23 cellular contexts compared by ENCODE assay signal in genomic region chr20:63057133-63058117, GRCh38. TPM values are rescaled to one million over a fixed set of nuclear protein-coding genes. Genes with fewer than 3 reads are reported as not detected.
DNase-seq lines count a peak whose midpoint lies in the region; ATAC-seq, FAIRE-seq and TF ChIP-seq lines count a peak whose summit lies in the region.
"Had no signal": no experiment of that assay in that cellular context is flagged by ENCODE, and none has a peak within 500 bp of the region (broad histone marks: within the 10 kb centered on the region; RNA-seq: fewer than 3 reads in every experiment).

No MANE protein-coding gene starts in this region.

- SMC1A ChIA-PET in GM12878 (lab: Charles Lee; ENCODE audit: uncharacterized antibody, unreplicated experiment), result no interaction called here

- peaks cover 16% of the 10 kb centered on the region for H3K4me1 Mint-ChIP-seq in glutamatergic neuron (ENCODE audit: low read depth, unreplicated experiment)
- no peaks in the 10 kb centered on the region for H3K4me1 Mint-ChIP-seq in effector memory CD8-positive, alpha-beta T cell (ENCODE audit: low read depth in 2 of 2)

- no peak overlapping the region for H3K4me3 Mint-ChIP-seq in glutamatergic neuron (ENCODE audit: unreplicated experiment)
- no peak overlapping the region for H3K4me3 Mint-ChIP-seq in effector memory CD8-positive, alpha-beta T cell
- H3K4me3 Mint-ChIP-seq: T-helper 1 cell treated with Interleukin-12 subunit alpha and Interleukin-12 subunit beta and Interleukin-4 antibody, amounts not matched to agents 30 μg/mL and 1 μg/mL, for 36 hours had no signal

- no peak overlapping the region for H2AFZ ChIP-seq in GM12878 (ENCODE audit: control insufficient read depth, low read depth, low read length)

- no peak for TF ChIP-seq POLR2A in GM12878 (IDR thresholded peaks at IDR 0.05; ENCODE audit: low read depth, low read length)

- BruUV-seq in GM12878 (replicated peaks; lab: Mats Ljungman, UMichigan), result TSS peak; percentile 48

- H3K79me2 ChIP-seq in GM12878 (ENCODE audit: control insufficient read depth, insufficient read depth, low read length), result no peaks in the 10 kb centered on the region

- no peaks in the 10 kb centered on the region for H4K20me1 ChIP-seq in GM12878 (ENCODE audit: control insufficient read depth, insufficient read depth)

- H3K27ac ChIP-seq in GM12878 (ENCODE audit: control insufficient read depth, insufficient read depth), result no peak overlapping the region
- H3K27ac ChIP-seq: BLaER1 treated with 17β-estradiol and CSF1 and Interleukin-3, amounts not matched to agents 10 nM and 100 nM; esophagus muscularis mucosa; left lung; psoas muscle; spleen; stomach had no signal

- RAD21 ChIA-PET in GM12878 (lab: Charles Lee; ENCODE audit: unreplicated experiment), result interaction anchor here (1.1 kb wide), 1 partner anchor 167 kb away, joined by 3 read pairs; no protein-coding TSS in a partner anchor

- 21% methylated on average over 3 of the region's 3 CpGs for whole genome bisulfite sequencing in GM12878 (ENCODE audit: insufficient coverage, insufficient replicate concordance, low lambda C conversion rate, missing lambda C conversion rate)

- no peaks in the 10 kb centered on the region for H3K36me3 ChIP-seq in GM12878 (ENCODE audit: control insufficient read depth in 2 of 2, insufficient read depth in 2 of 2, low read length in 1 of 2)
- H3K36me3 ChIP-seq: BLaER1 treated with 17β-estradiol and CSF1 and Interleukin-3, amounts not matched to agents 10 nM and 100 nM; esophagus muscularis mucosa; left lung; spleen; stomach had no signal

- H3K9me3 ChIP-seq in GM12878 (replicated peaks; ENCODE audit: control insufficient read depth, insufficient read depth, low read length), result no peaks in the 10 kb centered on the region
- H3K9me3 ChIP-seq: BLaER1 treated with 17β-estradiol and CSF1 and Interleukin-3, amounts not matched to agents 10 nM and 100 nM; esophagus muscularis mucosa; left lung; psoas muscle; spleen; stomach had no signal

- intact Hi-C loops in GM12878 (cut with micrococcal nuclease; ENCODE audit: unreplicated experiment), result loop anchor here (2.0 to 5.0 kb wide), 2 partner anchors 45 to 121 kb away; no protein-coding TSS in a partner anchor

- peak; percentile 52 for FAIRE-seq in GM12878 (lab: Jason Lieb, UNC)
- FAIRE-seq: A204.1, D721Med had no signal

- no peak overlapping the region for H3K9ac ChIP-seq in GM12878 (ENCODE audit: control insufficient read depth, insufficient read depth, low read length)
- H3K9ac ChIP-seq: BLaER1 treated with 17β-estradiol and CSF1 and Interleukin-3, amounts not matched to agents 10 nM and 100 nM had no signal

- no peaks in the 10 kb centered on the region for H3K27me3 ChIP-seq in GM12878 (replicated peaks in 1 of 2; ENCODE audit: control insufficient read depth in 2 of 2, insufficient read depth in 2 of 2, low read length in 1 of 2)
- H3K27me3 ChIP-seq: BLaER1 treated with 17β-estradiol and CSF1 and Interleukin-3, amounts not matched to agents 10 nM and 100 nM had no signal

- H3K4me3 ChIP-seq in GM12878, result no peak overlapping the region
- H3K4me3 ChIP-seq: BLaER1 treated with 17β-estradiol and CSF1 and Interleukin-3, amounts not matched to agents 10 nM and 100 nM; esophagus muscularis mucosa; left lung; psoas muscle; spleen; stomach had no signal

- in situ Hi-C loops in GM12878 (cut with MboI), result no loop called here

- no peaks in the 10 kb centered on the region for H3K36me3 Mint-ChIP-seq in activated naive CD4-positive, alpha-beta T cell treated with anti-CD3 and anti-CD28 coated beads, Interleukin-2, amount 50 U/mL, for 72 hours
- peaks cover 8% of the 10 kb centered on the region for H3K36me3 Mint-ChIP-seq in glutamatergic neuron (ENCODE audit: unreplicated experiment)
- H3K36me3 Mint-ChIP-seq in effector memory CD8-positive, alpha-beta T cell (ENCODE audit: insufficient read depth), result no peaks in the 10 kb centered on the region

- no peak for ATAC-seq in activated naive CD4-positive, alpha-beta T cell treated with anti-CD3 and anti-CD28 coated beads, Interleukin-2, amount 50 U/mL, for 72 hours
- ATAC-seq in GM12878, result no peak
- no peak for ATAC-seq in effector memory CD8-positive, alpha-beta T cell (replicated peaks)

- H3K27me3 Mint-ChIP-seq in glutamatergic neuron (ENCODE audit: unreplicated experiment), result peaks cover 8% of the 10 kb centered on the region
- H3K27me3 Mint-ChIP-seq in effector memory CD8-positive, alpha-beta T cell, result peaks cover 25 to 33% of the 10 kb centered on the region in 2 donors

- peaks cover 0 to 6% of the 10 kb centered on the region in 2 donors for H3K9me3 Mint-ChIP-seq in activated naive CD4-positive, alpha-beta T cell treated with anti-CD3 and anti-CD28 coated beads, Interleukin-2, amount 50 U/mL, for 72 hours
- peaks cover 13% of the 10 kb centered on the region for H3K9me3 Mint-ChIP-seq in glutamatergic neuron (ENCODE audit: unreplicated experiment)
- no peaks in the 10 kb centered on the region for H3K9me3 Mint-ChIP-seq in effector memory CD8-positive, alpha-beta T cell

- no peaks in the 10 kb centered on the region for H3K4me1 ChIP-seq in GM12878 (ENCODE audit: control insufficient read depth, insufficient read depth, low read length)

- CTCF ChIA-PET in GM12878 (lab: Yijun Ruan, JAX), result interaction anchor here (0.7 to 1.8 kb wide), 5 partner anchors 15 to 124 kb away, joined by 3 to 8 read pairs (median 4); no protein-coding TSS in a partner anchor

- H3K27ac Mint-ChIP-seq in activated naive CD4-positive, alpha-beta T cell treated with anti-CD3 and anti-CD28 coated beads, Interleukin-2, amount 50 U/mL, for 72 hours, result no peak overlapping the region
- no peak overlapping the region for H3K27ac Mint-ChIP-seq in glutamatergic neuron (ENCODE audit: unreplicated experiment)
- H3K27ac Mint-ChIP-seq in effector memory CD8-positive, alpha-beta T cell, result no peak overlapping the region
- H3K27ac Mint-ChIP-seq: T-helper 1 cell treated with Interleukin-12 subunit alpha and Interleukin-12 subunit beta and Interleukin-4 antibody, amounts not matched to agents 30 μg/mL and 1 μg/mL, for 36 hours had no signal

- no peak for TF ChIP-seq EP300 in GM12878 (IDR thresholded peaks at IDR 0.05; ENCODE audit: borderline replicate concordance in 1 of 2, control insufficient read depth in 1 of 2, low read depth in 2 of 2, low read length in 2 of 2)

- no peak for TF ChIP-seq RAD21 in GM12878 (IDR thresholded peaks at IDR 0.05; ENCODE audit: insufficient read depth, low read depth, low read length)

- DNase-seq in activated naive CD4-positive, alpha-beta T cell treated with anti-CD3 and anti-CD28 coated beads, Interleukin-2, amount 50 U/mL, for 16 hours, result peak; percentile 3
- no peak for DNase-seq in activated naive CD4-positive, alpha-beta T cell treated with anti-CD3 and anti-CD28 coated beads, Interleukin-2, amount 50 U/mL, for 72 hours (ENCODE audit: low spot score in 2 of 2)
- DNase-seq in GM12878 (ENCODE audit: low read depth, low spot score) (no peak), glutamatergic neuron (peak; percentile 1), dedifferentiated amniotic fluid mesenchymal stem cell (ENCODE audit: extremely low spot score) (no peak), NCI-H2081 treated with DMSO at 0.1 percent for 48 hours (lab: John Stamatoyannopoulos, UW) (no peak), amniotic stem cell (lab: John Stamatoyannopoulos, UW) (no peak)
- DNase-seq in effector memory CD8-positive, alpha-beta T cell, result no peak
- DNase-seq: MM.1S, NCI-H1694, NCI-H774, SIG-M5, trophoblast cell had no signal

- TF ChIP-seq CTCF in GM12878 (IDR thresholded peaks at IDR 0.05 in 2 of 3, conservative IDR thresholded peaks at IDR 0.05 in 1 of 3; ENCODE audit: control insufficient read depth in 2 of 3, extremely low read depth in 1 of 3, insufficient read depth in 1 of 3, low read depth in 3 of 3, low read length in 3 of 3), result no peak
- TF ChIP-seq CTCF in glutamatergic neuron (IDR thresholded peaks at IDR 0.05; ENCODE audit: partially characterized antibody, unreplicated experiment), result no peak

- no peak overlapping the region for H3K4me2 ChIP-seq in GM12878 (ENCODE audit: control insufficient read depth, insufficient read depth)

- POLR2A ChIA-PET in GM12878 (lab: Charles Lee), result no interaction called here

TF ChIP-seq in GM12878, 131 proteins besides CTCF, POLR2A, EP300 and RAD21 (continues in another document):
- peak; percentile 75; the same call in 1 of the 2 replicates for TF ChIP-seq NBN (IDR thresholded peaks at IDR 0.05)
- no peak for TF ChIP-seq MEF2B (IDR thresholded peaks at IDR 0.05; ENCODE audit: partially characterized antibody, poor library complexity, severe bottlenecking)

RNA-seq across cellular contexts. Expression of gene BHLHE23, which starts 50.7 kb away (rescaled TPM):
- total RNA-seq in activated naive CD4-positive, alpha-beta T cell treated with anti-CD3 and anti-CD28 coated beads, Interleukin-2, amount 50 U/mL, for 72 hours, result not detected
- total RNA-seq in GM12878 (2013; cell fraction: nucleolus; rRNA removed), result 0.69 TPM in 1 of 2 replicates, not detected in the other
- total RNA-seq in GM12878 (2014; rRNA removed), result not detected in 2 replicates
- not detected in 2 replicates for total RNA-seq in GM12878 (2014; rRNA removed; fragmentation: Illumina TruSeq; extraction: Trizol)
- total RNA-seq in GM12878 (2021), result 0.33 TPM in 1 of 2 replicates, not detected in the other
- not detected for polyA plus RNA-seq in GM12878 (2011; ENCODE audit: low read depth)
- polyA plus RNA-seq in GM12878 (2011; rRNA removed), result not detected in 2 replicates
- 0.07 TPM in 1 of 2 replicates, not detected in the other for polyA plus RNA-seq in GM12878 (2011; cell fraction: cytosol; rRNA removed)
- polyA plus RNA-seq in GM12878 (2011; cell fraction: nucleus; rRNA removed), result 0.28 and 0.40 TPM in 2 replicates
- 0.11 TPM in 1 of 2 replicates, not detected in the other for polyA plus RNA-seq in GM12878 (2012)
- not detected in 2 replicates for polyA plus RNA-seq in GM12878 (2014; fragmentation: Illumina TruSeq; extraction: Trizol)
- not detected for polyA plus RNA-seq in GM12878 (2014; fragmentation: Nextera tagmentation; extraction: Ambion mirVana)
- 0.28 TPM in 1 of 2 replicates, not detected in the other for polyA plus RNA-seq in GM12878 (2014; rRNA removed)
- polyA plus RNA-seq in GM12878 (2016; fragmentation: Nextera tagmentation; extraction: Ambion mirVana), result not detected
- not detected in 2 replicates for polyA minus RNA-seq in GM12878 (2011; rRNA and poly(A)+ RNA removed)
- not detected in 2 replicates for polyA minus RNA-seq in GM12878 (2011; cell fraction: cytosol; rRNA and poly(A)+ RNA removed)
- not detected in 2 replicates for polyA minus RNA-seq in GM12878 (2011; cell fraction: nucleus; rRNA and poly(A)+ RNA removed)
- 23.9 TPM for total RNA-seq in glutamatergic neuron (ENCODE audit: unreplicated experiment)
- total RNA-seq: esophagus muscularis mucosa, left lung, psoas muscle, spleen had no signal
- polyA plus RNA-seq: neural cell, psoas muscle, spleen, stomach had no signal

Comparison
In these comparisons a context has a peak if more than half of its experiments do, and no peak if none do; other contexts are left out.
1. DNase-seq: peak in activated naive CD4-positive, alpha-beta T cell treated with anti-CD3 and anti-CD28 coated beads, Interleukin-2, amount 50 U/mL, for 16 hours (single experiment) and glutamatergic neuron (single experiment); none in activated naive CD4-positive, alpha-beta T cell treated with anti-CD3 and anti-CD28 coated beads, Interleukin-2, amount 50 U/mL, for 72 hours (0 of 2), GM12878 (single experiment), dedifferentiated amniotic fluid mesenchymal stem cell (single experiment), NCI-H2081 treated with DMSO at 0.1 percent for 48 hours (single experiment), effector memory CD8-positive, alpha-beta T cell (0 of 3) and amniotic stem cell (single experiment).
2. RNA of gene BHLHE23, which starts 50.7 kb away (total RNA-seq): 23.9 TPM in glutamatergic neuron (single experiment); not detected in activated naive CD4-positive, alpha-beta T cell treated with anti-CD3 and anti-CD28 coated beads, Interleukin-2, amount 50 U/mL, for 72 hours and 0.33 to 0.69 TPM in GM12878; every median in the first group is over 10 times any median in the second.